Comparison of ENCODE assay signal across 26 cellular contexts in genomic region chr2:234973008-234973407, GRCh38. TPM values are rescaled to one million over a fixed set of nuclear protein-coding genes. Genes with fewer than 3 reads are reported as not detected.
DNase-seq lines count a peak whose midpoint lies in the region; ATAC-seq, FAIRE-seq and TF ChIP-seq lines count a peak whose summit lies in the region.
"Had no signal": no experiment of that assay in that cellular context is flagged by ENCODE, and none has a peak within 500 bp of the region (broad histone marks: within the 10 kb centered on the region; RNA-seq: fewer than 3 reads in every experiment).

No MANE protein-coding gene starts in this region.

- peak overlapping the region; percentile 37 for H2AK5ac ChIP-seq in IMR-90 (ENCODE audit: low read depth, low read length)

- intact Hi-C loops in IMR-90 (cut with micrococcal nuclease), result no loop called here

- TF ChIP-seq POLR2A in A549 (IDR thresholded peaks at IDR 0.05; ENCODE audit: low read length), result no peak
- no peak for TF ChIP-seq POLR2A in IMR-90 (IDR thresholded peaks at IDR 0.05; ENCODE audit: low read depth, low read length)

- peak overlapping the region; percentile 36; the same call in 1 of the 2 replicates for H3K56ac ChIP-seq in IMR-90 (ENCODE audit: extremely low read depth, insufficient read depth, low read length)

- peak overlapping the region; percentile 27 for H2AFZ ChIP-seq in IMR-90 (replicated peaks; ENCODE audit: low read length, poor library complexity)

- H3K4me2 ChIP-seq in A549, result peak overlapping the region; percentile 9; the same call in 1 of the 3 replicates
- peak overlapping the region; percentile 73 for H3K4me2 ChIP-seq in IMR-90 (ENCODE audit: low read depth, low read length)

- H3K14ac ChIP-seq in IMR-90 (replicated peaks; ENCODE audit: low read depth, low read length), result peak overlapping the region; percentile 87

- no peak for ATAC-seq in A549
- peak; percentile 62 for ATAC-seq in IMR-90 (ENCODE audit: low read depth)

- H3K18ac ChIP-seq in IMR-90 (ENCODE audit: low read depth, low read length), result peak overlapping the region; percentile 65; the same call in 1 of the 2 replicates

- TF ChIP-seq RAD21 in A549 (conservative IDR thresholded peaks at IDR 0.05 in 1 of 2, IDR thresholded peaks at IDR 0.05 in 1 of 2) (no peak), IMR-90 (IDR thresholded peaks at IDR 0.05; ENCODE audit: low read length) (no peak)

- H2AK9ac ChIP-seq in IMR-90 (replicated peaks; ENCODE audit: low read depth, low read length, poor library complexity), result peak overlapping the region; percentile 50

- DNase-seq in A549 (ENCODE audit: low read depth in 1 of 2, low spot score in 1 of 2), result no peak
- DNase-seq in IMR-90, result peak; percentile 80
- DNase-seq in astrocyte of the hippocampus (ENCODE audit: low read depth, low spot score), result peak; percentile 70
- peak; percentile 86 for DNase-seq in kidney glomerular epithelial cell (lab: John Stamatoyannopoulos, UW)
- no peak for DNase-seq in T1000 (lab: John Stamatoyannopoulos, UW)
- DNase-seq in NCI-H2171 (lab: John Stamatoyannopoulos, UW), result no peak
- DNase-seq in glutamatergic neuron, result no peak
- no peak for DNase-seq in DMS79 (lab: John Stamatoyannopoulos, UW)
- DNase-seq: activated CD4-positive, alpha-beta T cell treated with anti-CD3 and anti-CD28 coated beads for 1 hour; C1 segment of cervical spinal cord; caudate nucleus; DMS 273 treated with DMSO at 0.1 percent for 48 hours; effector CD8-positive, alpha-beta T cell; KG1; NCI-H1092 treated with DMSO at 0.1 percent for 48 hours; NCI-H2081; NCI-H526 treated with DMSO at 0.1 percent for 48 hours; OCI-M1; retina; SJCRH30; T-helper 9 cell had no signal

- peaks cover 10% of the 10 kb centered on the region for H3K9me3 Mint-ChIP-seq in glutamatergic neuron (ENCODE audit: unreplicated experiment)
- H3K9me3 Mint-ChIP-seq: activated T-helper 1 cell treated with anti-CD3 and anti-CD28 coated beads, Interleukin-12 subunit alpha, Interleukin-12 subunit beta, Interleukin-2, Interleukin-4 antibody, amounts not matched to agents 30 ng/mL and 10 ng/mL and 1 ng/mL, durations not matched to agents 14 hours and 24 hours and 36 hours had no signal

- dilution Hi-C loops in IMR-90 (cut with HindIII; ENCODE audit: low sequenced_read_pairs, unreplicated experiment), result no loop called here

- no peak overlapping the region for H3K4me3 Mint-ChIP-seq in glutamatergic neuron (ENCODE audit: unreplicated experiment)
- H3K4me3 Mint-ChIP-seq: activated naive CD8-positive, alpha-beta T cell; activated T-helper 1 cell treated with anti-CD3 and anti-CD28 coated beads, Interleukin-12 subunit alpha, Interleukin-12 subunit beta, Interleukin-2, Interleukin-4 antibody, amounts not matched to agents 30 ng/mL and 10 ng/mL and 1 ng/mL, durations not matched to agents 14 hours and 24 hours and 36 hours had no signal

- H3K4me1 Mint-ChIP-seq in glutamatergic neuron (ENCODE audit: low read depth, unreplicated experiment), result peaks cover 47% of the 10 kb centered on the region

- H3K9ac ChIP-seq in IMR-90 (ENCODE audit: low read depth, low read length), result peak overlapping the region; percentile 13

- peak overlapping the region; percentile 14 to 54; a peak in 2 of 4 replicates for H4K8ac ChIP-seq in IMR-90 (ENCODE audit: low read depth in 2 of 2, low read length in 2 of 2)

- H3K27me3 ChIP-seq in IMR-90 (ENCODE audit: control insufficient read depth, insufficient read depth, low read length), result no peaks in the 10 kb centered on the region
- H3K27me3 ChIP-seq: SJCRH30 had no signal

- peaks cover 97% of the 10 kb centered on the region for H4K20me1 ChIP-seq in IMR-90 (ENCODE audit: insufficient read depth, low read length)

- H3K4me3 ChIP-seq in A549, result no peak overlapping the region
- H3K4me3 ChIP-seq in IMR-90 (ENCODE audit: insufficient read depth, low read depth, low read length), result no peak overlapping the region
- H3K4me3 ChIP-seq: SJCRH30, thoracic aorta had no signal

- POLR2A ChIA-PET in A549 (lab: Yijun Ruan, JAX) (interaction anchor here (1.1 kb wide), 1 partner anchor 8 kb away, joined by 3 read pairs; no protein-coding TSS in a partner anchor), IMR-90 (lab: Charles Lee; ENCODE audit: unreplicated experiment) (interaction anchor here (0.5 to 0.6 kb wide), 2 partner anchors 91 to 277 kb away, joined by 3 to 4 read pairs; no protein-coding TSS in a partner anchor)

- H2BK5ac ChIP-seq in IMR-90 (ENCODE audit: low read depth, low read length, poor library complexity, severe bottlenecking), result peak overlapping the region; percentile 92

- TF ChIP-seq CTCF in A549 (IDR thresholded peaks at IDR 0.05) (no peak), IMR-90 (conservative IDR thresholded peaks at IDR 0.05; ENCODE audit: low read depth, low read length) (no peak), glutamatergic neuron (IDR thresholded peaks at IDR 0.05; ENCODE audit: partially characterized antibody, unreplicated experiment) (no peak)

- H2BK15ac ChIP-seq in IMR-90 (ENCODE audit: low read depth, low read length), result peak overlapping the region; percentile 8; the same call in 2 of the 3 replicates

- H3K79me1 ChIP-seq in IMR-90 (ENCODE audit: low read depth in 1 of 2, low read length in 2 of 2), result peaks cover 0 to 67% of the 10 kb centered on the region in 2 experiments; a peak in 2 of 4 replicates

- H3K4me1 ChIP-seq in A549 (peaks cover 57% of the 10 kb centered on the region), IMR-90 (ENCODE audit: control insufficient read depth, insufficient read depth, low read length) (peaks cover 46% of the 10 kb centered on the region)

- peak overlapping the region; percentile 82 for H3K4ac ChIP-seq in IMR-90 (ENCODE audit: low read depth, low read length)

- H3K27ac ChIP-seq in A549, result peak overlapping the region; percentile 34 to 61; a peak in 3 of 6 replicates
- peak overlapping the region; percentile 56 for H3K27ac ChIP-seq in IMR-90 (ENCODE audit: insufficient read depth, low read length)
- H3K27ac ChIP-seq: SJCRH30, thoracic aorta had no signal

- 80% methylated on average over 8 of the region's 8 CpGs for WGBS in A549 (ENCODE audit: missing lambda C conversion rate)
- 60% methylated on average over 3 of the region's 8 CpGs; no CpG with 5 or more reads in 1 of the 2 experiments for WGBS in IMR-90 (ENCODE audit: extremely low coverage in 2 of 2, insufficient read length in 1 of 2), 2 experiments

- H3K9me3 ChIP-seq in A549, result no peaks in the 10 kb centered on the region
- H3K9me3 ChIP-seq in IMR-90 (ENCODE audit: control insufficient read depth, insufficient read depth, low read length), result no peaks in the 10 kb centered on the region
- H3K9me3 ChIP-seq: SJCRH30, thoracic aorta had no signal

- peaks cover 45% of the 10 kb centered on the region for H3K36me3 ChIP-seq in IMR-90 (ENCODE audit: control insufficient read depth, insufficient read depth, low read length)
- H3K36me3 ChIP-seq: SJCRH30, thoracic aorta had no signal

- BruUV-seq in IMR-90 (replicated peaks; lab: Mats Ljungman, UMichigan), result no TSS peak

- in situ Hi-C loops in IMR-90 (cut with MboI; ENCODE audit: low sequenced_read_pairs), result no loop called here

- peak overlapping the region; percentile 85 for H4K91ac ChIP-seq in IMR-90 (ENCODE audit: insufficient read depth, low read depth, low read length)

- no peak for FAIRE-seq in A549 (lab: Jason Lieb, UNC)
- FAIRE-seq: A204.1 had no signal

- H3K27ac Mint-ChIP-seq in glutamatergic neuron (ENCODE audit: unreplicated experiment), result no peak overlapping the region
- H3K27ac Mint-ChIP-seq: activated naive CD8-positive, alpha-beta T cell; activated T-helper 1 cell treated with anti-CD3 and anti-CD28 coated beads, Interleukin-12 subunit alpha, Interleukin-12 subunit beta, Interleukin-2, Interleukin-4 antibody, amounts not matched to agents 30 ng/mL and 10 ng/mL and 1 ng/mL, durations not matched to agents 14 hours and 24 hours and 36 hours had no signal

- peak overlapping the region; percentile 53 for H2BK20ac ChIP-seq in IMR-90 (ENCODE audit: low read depth, low read length)

- H3K9me1 ChIP-seq in IMR-90 (ENCODE audit: insufficient read depth, low read length), result peaks cover 56% of the 10 kb centered on the region

- no peaks in the 10 kb centered on the region for H3K36me3 Mint-ChIP-seq in glutamatergic neuron (ENCODE audit: unreplicated experiment)
- H3K36me3 Mint-ChIP-seq: activated naive CD8-positive, alpha-beta T cell had no signal

- no peak for TF ChIP-seq EP300 in A549 (IDR thresholded peaks at IDR 0.05)

- H3K23ac ChIP-seq in IMR-90 (ENCODE audit: low read depth, low read length), result peak overlapping the region; percentile 81

- CTCF ChIA-PET in A549 (lab: Yijun Ruan, JAX), result interaction anchor here (0.6 to 1.1 kb wide), 3 partner anchors 9 to 595 kb away, joined by 3 read pairs; no protein-coding TSS in a partner anchor
- CTCF ChIA-PET in IMR-90 (lab: Yijun Ruan, JAX), result interaction anchor here (0.6 to 1.0 kb wide), 2 partner anchors 8 to 70 kb away, joined by 4 to 5 read pairs; no protein-coding TSS in a partner anchor

- peak overlapping the region; percentile 84 for H4K5ac ChIP-seq in IMR-90 (ENCODE audit: low read depth, low read length)

- peaks cover 2% of the 10 kb centered on the region for H3K27me3 Mint-ChIP-seq in glutamatergic neuron (ENCODE audit: unreplicated experiment)

- peak overlapping the region; percentile 80 for H2BK120ac ChIP-seq in IMR-90 (ENCODE audit: low read depth, low read length)

TF ChIP-seq in A549, 52 proteins besides CTCF, POLR2A, EP300 and RAD21 (continues in another document):
- TF ChIP-seq KDM1A (IDR thresholded peaks at IDR 0.05; ENCODE audit: low read depth) (no peak), NPAS2 (CRISPR knock-in tag; IDR thresholded peaks at IDR 0.05; ENCODE audit: borderline replicate concordance) (no peak), ZFP36 (IDR thresholded peaks at IDR 0.05; ENCODE audit: borderline replicate concordance, partially characterized antibody) (no peak), CHD2 (IDR thresholded peaks at IDR 0.05; ENCODE audit: low read length, partially characterized antibody) (no peak)

TF ChIP-seq in IMR-90, 13 proteins besides CTCF, POLR2A, EP300 and RAD21 (continues in another document):
- TF ChIP-seq CEBPB (IDR thresholded peaks at IDR 0.05; ENCODE audit: low read depth, low read length) (no peak), BHLHE40 (IDR thresholded peaks at IDR 0.05; ENCODE audit: low read depth, low read length) (0 out of 2 replicates have a peak, but pooled peaks have one; percentile 21), SMC3 (IDR thresholded peaks at IDR 0.05; ENCODE audit: low read depth, low read length) (no peak)

RNA-seq across cellular contexts. Expression of gene SH3BP4, which starts 21.2 kb away (rescaled TPM):
- polyA plus RNA-seq in A549 (2011; rRNA removed) (35.7 and 53.5 TPM in 2 replicates), A549 (2017; fragmentation: RNase III; extraction: RNeasy Plus Mini Kit Qiagen cat#74134 plus additional on column Dnase treatment) (22.6 to 25.2 TPM (median 23.4 TPM) in 3 replicates), IMR-90 (2012; rRNA removed) (101 and 104 TPM in 2 replicates)
- 15.5 and 20.8 TPM in 2 replicates for polyA plus RNA-seq in A549 (2012; cell fraction: cytosol; rRNA removed)
- polyA plus RNA-seq in A549 (2012; cell fraction: nucleus; rRNA removed), result 16.4 and 18.5 TPM in 2 replicates
- 62.5 and 67.6 TPM in 2 replicates for polyA minus RNA-seq in A549 (2011; rRNA and poly(A)+ RNA removed)
- total RNA-seq in IMR-90 (2012; rRNA removed) (112 and 122 TPM in 2 replicates), glutamatergic neuron (ENCODE audit: unreplicated experiment) (59.3 TPM)
- 62.6 and 79.6 TPM in 2 replicates for polyA plus RNA-seq in IMR-90 (2012; cell fraction: cytosol; rRNA removed)
- polyA plus RNA-seq in IMR-90 (2012; cell fraction: nucleus; rRNA removed; ENCODE audit: low replicate concordance), result 63.9 and 105 TPM in 2 replicates
- total RNA-seq: activated CD8-positive, alpha-beta memory T cell treated with anti-CD3 and anti-CD28 coated beads for 36 hours had no signal

Comparison
In these comparisons a context has a peak if more than half of its experiments do, and no peak if none do; other contexts are left out.
1. DNase-seq: peak in IMR-90 (single experiment), astrocyte of the hippocampus (single experiment) and kidney glomerular epithelial cell (single experiment); none in A549 (0 of 2), T1000 (single experiment), NCI-H2171 (single experiment), glutamatergic neuron (single experiment) and DMS79 (single experiment).